1 cellular context compared by ENCODE assay signal in genomic region chr16:1330931-1331711, GRCh38.
TF ChIP-seq lines count a peak whose summit lies in the region.

No MANE protein-coding gene starts in this region.

TF ChIP-seq in H1, 55 proteins besides CTCF, POLR2A, EP300 and RAD21:
- TF ChIP-seq ZNF274 (IDR thresholded peaks at IDR 0.05; ENCODE audit: borderline replicate concordance, extremely low read depth, low read length) (no peak), SIX5 (IDR thresholded peaks at IDR 0.05; ENCODE audit: low read depth, low read length) (no peak), CREB1 (IDR thresholded peaks at IDR 0.05) (no peak), KDM4A (IDR thresholded peaks at IDR 0.05; ENCODE audit: low read depth, low read length, severe bottlenecking) (no peak), POU5F1 (IDR thresholded peaks at IDR 0.05; ENCODE audit: low read depth, low read length) (no peak), CTBP2 (IDR thresholded peaks at IDR 0.05; ENCODE audit: borderline replicate concordance, insufficient read depth, insufficient read length, low read length) (no peak), EZH2 (IDR thresholded peaks at IDR 0.05; ENCODE audit: low read depth, low read length, severe bottlenecking) (no peak), CBX8 (IDR thresholded peaks at IDR 0.05; ENCODE audit: borderline replicate concordance, low read depth, low read length) (no peak), KDM1A (IDR thresholded peaks at IDR 0.05; ENCODE audit: borderline replicate concordance, low read length) (no peak; the same call in 1 of the 2 replicates), ATF3 (IDR thresholded peaks at IDR 0.05; ENCODE audit: insufficient read depth, low read depth, low read length) (no peak), CHD2 (IDR thresholded peaks at IDR 0.05; ENCODE audit: low read length) (no peak), CHD1 (IDR thresholded peaks at IDR 0.05; ENCODE audit: low read depth, low read length) (no peak)
